In the genomic region with DNA sequence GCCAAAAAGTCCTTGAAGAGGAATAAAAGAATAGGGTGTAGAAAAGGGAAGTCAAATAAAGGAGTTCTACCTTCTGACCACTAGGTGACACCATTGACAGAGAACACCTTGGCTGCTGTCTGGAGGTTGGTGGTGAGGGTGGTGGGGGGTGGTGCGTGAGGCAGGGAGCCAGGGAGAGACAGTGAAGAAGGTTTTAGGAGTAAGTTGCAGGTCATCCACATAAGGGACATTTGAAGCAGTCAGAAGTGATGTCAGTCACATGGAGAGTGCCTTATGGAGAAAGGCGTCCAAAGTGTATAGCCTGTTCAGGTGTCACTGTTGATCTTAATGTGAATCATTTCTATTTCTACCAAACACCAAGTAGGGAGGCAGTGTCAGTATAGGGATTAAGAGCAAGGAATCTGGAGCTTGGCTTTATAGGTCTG, we compare ENCODE assay signal across 7 cellular contexts.
DNase-seq lines count a peak whose midpoint lies in the region; ATAC-seq, FAIRE-seq and TF ChIP-seq lines count a peak whose summit lies in the region.

No MANE protein-coding gene starts in this region.

- TF ChIP-seq CTCF in heart right ventricle (IDR thresholded peaks at IDR 0.05) (peak in 8 of 9 donors; percentile 33 to 62 (median 54)), testis (IDR thresholded peaks at IDR 0.05) (peak in 2 of 3 experiments; percentile 46 to 56)

- 20 to 51% methylated on average over 2 of the region's 2 CpGs for WGBS in heart right ventricle, 2 donors
- 42 to 71% methylated on average over 2 of the region's 2 CpGs for WGBS in testis, 2 donors

- H3K36me3 ChIP-seq in heart right ventricle = no peaks in the 10 kb centered on the region
- no peaks in the 10 kb centered on the region for H3K36me3 ChIP-seq in testis (ENCODE audit: low read depth, missing control alignments)

- FAIRE-seq in TTC549 (lab: Jason Lieb, UNC) = peak; percentile 51

- H3K27me3 ChIP-seq in heart right ventricle (no peaks in the 10 kb centered on the region), testis (no peaks in the 10 kb centered on the region)

- H3K9me3 ChIP-seq in heart right ventricle = no peaks in the 10 kb centered on the region
- no peaks in the 10 kb centered on the region for H3K9me3 ChIP-seq in testis

- H3K4me1 ChIP-seq in heart right ventricle (no peaks in the 10 kb centered on the region), testis (no peaks in the 10 kb centered on the region)

- intact Hi-C loops in heart right ventricle (cut with DNase I) = loop anchor here in 4 of 10 donors (5.0 to 10.0 kb wide), 4 partner anchors 102 to 902 kb away; no protein-coding TSS in a partner anchor
- intact Hi-C loops in testis (cut with DNase I; ENCODE audit: low total_unique reads) = no loop called here

- DNase-seq in GM03348 (ENCODE audit: low spot score) (peak; percentile 70), LoVo (ENCODE audit: low spot score) (peak; percentile 58), heart right ventricle (no peak), testis (no peak)
- no peak for DNase-seq in activated CD8-positive, alpha-beta memory T cell treated with anti-CD3 and anti-CD28 coated beads for 24 hours

- H3K27ac ChIP-seq in heart right ventricle (no peak overlapping the region), testis (no peak overlapping the region)

- ATAC-seq in GM21619 (IDR thresholded peaks at IDR 0.05; ENCODE audit: unreplicated experiment) (peak; percentile 73), heart right ventricle (peak in 4 of 8 donors; percentile 44 to 77 (median 54))

- H3K4me3 ChIP-seq in heart right ventricle = no peak overlapping the region
- H3K4me3 ChIP-seq in testis = no peak overlapping the region

- TF ChIP-seq POLR2A in testis (IDR thresholded peaks at IDR 0.05) = no peak

Comparison
In these comparisons a context has a peak if more than half of its experiments do, and no peak if none do; other contexts are left out.
1. DNase-seq: peak in GM03348 (single experiment) and LoVo (single experiment); none in heart right ventricle (0 of 2), testis (single experiment) and activated CD8-positive, alpha-beta memory T cell treated with anti-CD3 and anti-CD28 coated beads for 24 hours (single experiment).